Comparison of ENCODE assay signal across 14 cellular contexts in genomic region chr11:17719940-17720795, GRCh38. TPM values are rescaled to one million over a fixed set of nuclear protein-coding genes. Genes with fewer than 3 reads are reported as not detected.
DNase-seq lines count a peak whose midpoint lies in the region; ATAC-seq and TF ChIP-seq lines count a peak whose summit lies in the region.
"Had no signal": no experiment of that assay in that cellular context is flagged by ENCODE, and none has a peak within 500 bp of the region (broad histone marks: within the 10 kb centered on the region; RNA-seq: fewer than 3 reads in every experiment).

No MANE protein-coding gene starts in this region.

- H3K36me3 ChIP-seq in gastrocnemius medialis = no peaks in the 10 kb centered on the region
- H3K36me3 ChIP-seq: uterus had no signal

- TF ChIP-seq CTCF in gastrocnemius medialis (IDR thresholded peaks at IDR 0.05 in 4 of 5, conservative IDR thresholded peaks at IDR 0.05 in 1 of 5) = peak; percentile 40 to 66 (median 58)

- ATAC-seq in left cardiac atrium = peak; percentile 48 to 55
- peak; percentile 41 to 53 for ATAC-seq in gastrocnemius medialis
- ATAC-seq in HG03108 (IDR thresholded peaks at IDR 0.05; ENCODE audit: unreplicated experiment) = no peak
- ATAC-seq: esophagus mucosa, GM12878 had no signal

- H3K9me3 ChIP-seq in gastrocnemius medialis = no peaks in the 10 kb centered on the region
- H3K9me3 ChIP-seq: uterus had no signal

- peak overlapping the region; percentile 93 to 99 (median 96) for H3K27ac ChIP-seq in gastrocnemius medialis
- H3K27ac ChIP-seq: uterus had no signal

- in situ Hi-C loops in gastrocnemius medialis (cut with MboI; ENCODE audit: low sequenced_read_pairs in 4 of 4) = loop anchor here (5.0 to 25.0 kb wide), 4 partner anchors 85 to 333 kb away; partner anchors contain the start of gene KCNJ11 (in 1 of the 4)

- intact Hi-C loops in left cardiac atrium (cut with DNase I) (no loop called here), gastrocnemius medialis (cut with DNase I; ENCODE audit: low total_unique reads) (loop anchor here (1.0 to 10.0 kb wide), 5 partner anchors 37 to 1115 kb away; no protein-coding TSS in a partner anchor), head of caudate nucleus (cut with DNase I) (no loop called here)

- H3K4me3 ChIP-seq in gastrocnemius medialis = peak overlapping the region; percentile 61 to 69 (median 65)
- H3K4me3 ChIP-seq: GM12878, uterus had no signal

- DNase-seq in NCI-H510A treated with DMSO at 0.1 percent for 48 hours (lab: John Stamatoyannopoulos, UW) = peak; percentile 18
- no peak for DNase-seq in NCI-H510A (lab: John Stamatoyannopoulos, UW)
- DNase-seq in SK-N-DZ (ENCODE audit: low spot score) = peak; percentile 63
- DNase-seq in left cardiac atrium = no peak
- DNase-seq in gastrocnemius medialis = peak; percentile 21 to 77
- DNase-seq in hippocampal formation (lab: John Stamatoyannopoulos, UW) = no peak
- DNase-seq in head of caudate nucleus = no peak
- DNase-seq: activated naive CD4-positive, alpha-beta T cell treated with anti-CD3 and anti-CD28 coated beads for 36 hours; NCI-H2171 treated with DMSO at 0.1 percent for 48 hours; uterus had no signal

- no peak for TF ChIP-seq POLR2A in gastrocnemius medialis (IDR thresholded peaks at IDR 0.05)

- peaks cover 13 to 23% of the 10 kb centered on the region in 2 donors for H3K4me1 ChIP-seq in gastrocnemius medialis

- no peaks in the 10 kb centered on the region for H3K27me3 ChIP-seq in gastrocnemius medialis

RNA-seq across cellular contexts. Expression of gene MYOD1, which starts 0.8 kb away (rescaled TPM):
- polyA plus RNA-seq in SK-N-DZ (2014; cell fraction: cytosol; rRNA removed) = 0.13 TPM in 1 of 2 replicates, not detected in the other
- polyA plus RNA-seq in SK-N-DZ (2014; cell fraction: nucleus; rRNA removed) = 0.15 TPM in 1 of 2 replicates, not detected in the other
- not detected for total RNA-seq in left cardiac atrium
- total RNA-seq in gastrocnemius medialis = 10 to 100 TPM in 2 of 4 donors, 1 to 10 TPM in 2; 3.5 to 20.6 (median 10.4) TPM
- total RNA-seq: activated naive CD4-positive, alpha-beta T cell treated with anti-CD3 and anti-CD28 coated beads for 36 hours; esophagus mucosa; GM12878; mucosa of gallbladder; uterus had no signal
- polyA plus RNA-seq: GM12878 had no signal

RNA-seq across cellular contexts. Expression of gene KCNC1, which starts 14.4 kb away (rescaled TPM):
- polyA plus RNA-seq in SK-N-DZ (2014; cell fraction: cytosol; rRNA removed) = 3.6 and 3.8 TPM in 2 replicates
- polyA plus RNA-seq in SK-N-DZ (2014; cell fraction: nucleus; rRNA removed) = 4.2 and 14.3 TPM in 2 replicates
- total RNA-seq in left cardiac atrium (not detected), gastrocnemius medialis (under 1 TPM; 0.03 to 0.53 (median 0.15) TPM)
- total RNA-seq: activated naive CD4-positive, alpha-beta T cell treated with anti-CD3 and anti-CD28 coated beads for 36 hours; esophagus mucosa; GM12878; mucosa of gallbladder had no signal

Comparison
In these comparisons a context has a peak if more than half of its experiments do, and no peak if none do; other contexts are left out.
1. DNase-seq: peak in NCI-H510A treated with DMSO at 0.1 percent for 48 hours (single experiment), SK-N-DZ (single experiment) and gastrocnemius medialis (2 of 2); none in NCI-H510A (single experiment), left cardiac atrium (single experiment), hippocampal formation (0 of 2) and head of caudate nucleus (0 of 42).
2. RNA of gene MYOD1, which starts 0.8 kb away (total RNA-seq): 3.5 to 20.6 TPM in gastrocnemius medialis; not detected in left cardiac atrium; every median in the first group is over 4 times any median in the second.